Comparison of ENCODE assay signal across 8 cellular contexts in genomic region chr16:4372315-4372577, GRCh38. TPM values are rescaled to one million over a fixed set of nuclear protein-coding genes. Genes with fewer than 3 reads are reported as not detected.
A peak's percentile ranks its signal among the peaks of the same experiment; 100 is the strongest.
DNase-seq lines count a peak whose midpoint lies in the region; ATAC-seq and TF ChIP-seq lines count a peak whose summit lies in the region.

No MANE protein-coding gene starts in this region.

- intact Hi-C loops in left ventricle myocardium inferior (cut with micrococcal nuclease): no loop called here
- intact Hi-C loops in Right ventricle myocardium inferior (cut with DNase I): loop anchor here (5.0 kb wide), 1 partner anchor 40 kb away; no protein-coding TSS in a partner anchor

- H3K27me3 Mint-ChIP-seq in chondrocyte (ENCODE audit: low read depth): no peaks in the 10 kb centered on the region

- ATAC-seq in Right ventricle myocardium inferior (no peak), GM18868 (IDR thresholded peaks at IDR 0.05; ENCODE audit: unreplicated experiment) (no peak)

- H3K27ac ChIP-seq in left ventricle myocardium inferior (replicated peaks) (peak overlapping the region; percentile 82), muscle layer of colon (ENCODE audit: low read depth, low read length) (peak overlapping the region; percentile 90)

- in situ Hi-C loops in KBM-7 (cut with MboI; ENCODE audit: low pct_unique_long_range_greater_than_20kb, low sequenced_read_pairs): no loop called here

- no peaks in the 10 kb centered on the region for H3K9me3 Mint-ChIP-seq in chondrocyte (ENCODE audit: low read depth)

- H3K36me3 Mint-ChIP-seq in chondrocyte (ENCODE audit: low read depth): peaks cover 2% of the 10 kb centered on the region

- TF ChIP-seq CTCF in left ventricle myocardium inferior (IDR thresholded peaks at IDR 0.05; ENCODE audit: borderline replicate concordance) (no peak), chondrocyte (IDR thresholded peaks at IDR 0.05) (no peak)

- peak overlapping the region; percentile 96 for H3K27ac Mint-ChIP-seq in chondrocyte (ENCODE audit: unreplicated experiment)

- no peaks in the 10 kb centered on the region for H3K27me3 ChIP-seq in left ventricle myocardium inferior (ENCODE audit: low read depth)
- no peaks in the 10 kb centered on the region for H3K27me3 ChIP-seq in muscle layer of colon (ENCODE audit: control insufficient read depth in 1 of 2, insufficient read depth in 2 of 2, low read length in 2 of 2)

- H3K36me3 ChIP-seq in left ventricle myocardium inferior (no peaks in the 10 kb centered on the region), muscle layer of colon (ENCODE audit: insufficient read depth, low read length) (no peaks in the 10 kb centered on the region)

- H3K4me3 ChIP-seq in left ventricle myocardium inferior (peak overlapping the region; percentile 75), muscle layer of colon (ENCODE audit: low read depth in 1 of 2, low read length in 2 of 2) (peak overlapping the region; percentile 40 to 62)

- peak overlapping the region; percentile 88 for H3K4me3 Mint-ChIP-seq in chondrocyte (ENCODE audit: unreplicated experiment)

- no peaks in the 10 kb centered on the region for H3K9me3 ChIP-seq in left ventricle myocardium inferior (replicated peaks)
- H3K9me3 ChIP-seq in muscle layer of colon (ENCODE audit: low read length): no peaks in the 10 kb centered on the region

- peaks cover 50% of the 10 kb centered on the region for H3K4me1 Mint-ChIP-seq in chondrocyte (ENCODE audit: low read depth)

- H3K9ac ChIP-seq in muscle layer of colon (ENCODE audit: low read length): peak overlapping the region; percentile 38

- H3K4me1 ChIP-seq in left ventricle myocardium inferior: peaks cover 86% of the 10 kb centered on the region
- H3K4me1 ChIP-seq in muscle layer of colon (ENCODE audit: insufficient read depth, low read length): peaks cover 53% of the 10 kb centered on the region

- no peak for DNase-seq in left ventricle myocardium inferior
- DNase-seq in Right ventricle myocardium inferior (ENCODE audit: missing footprints): no peak
- DNase-seq in chondrocyte (ENCODE audit: low spot score): no peak
- DNase-seq in NCI-H345 treated with DMSO at 0.1 percent for 48 hours (lab: John Stamatoyannopoulos, UW; ENCODE audit: unreplicated experiment): no peak
- DNase-seq in KBM-7: no peak
- DNase-seq in iPS-NIHi7 (ENCODE audit: extremely low spot score): no peak

RNA-seq across cellular contexts. Expression of gene VASN, which starts 0.6 kb away (rescaled TPM):
- 5.5 TPM for total RNA-seq in left ventricle myocardium inferior
- total RNA-seq in Right ventricle myocardium inferior: 6.4 TPM
- 79.7 to 82.0 TPM (median 81.8 TPM) in 3 replicates for total RNA-seq in chondrocyte

RNA-seq across cellular contexts. Expression of gene PAM16, which starts 21.1 kb away (rescaled TPM):
- total RNA-seq in left ventricle myocardium inferior (67.3 TPM), Right ventricle myocardium inferior (73.4 TPM), chondrocyte (21.6 to 24.4 TPM (median 22.4 TPM) in 3 replicates)

RNA-seq across cellular contexts. Expression of gene CORO7, which starts 44.1 kb away (rescaled TPM):
- 12.5 TPM for total RNA-seq in left ventricle myocardium inferior
- 11.6 TPM for total RNA-seq in Right ventricle myocardium inferior
- 18.8 to 26.0 TPM (median 24.6 TPM) in 3 replicates for total RNA-seq in chondrocyte

RNA-seq across cellular contexts. Expression of gene DNAJA3, which starts 53.4 kb away (rescaled TPM):
- 74.2 TPM for total RNA-seq in left ventricle myocardium inferior
- total RNA-seq in Right ventricle myocardium inferior: 71.4 TPM
- 27.5 to 28.0 TPM (median 27.8 TPM) in 3 replicates for total RNA-seq in chondrocyte

RNA-seq across cellular contexts. Expression of gene GLIS2, which starts 56.4 kb away (rescaled TPM):
- total RNA-seq in left ventricle myocardium inferior (17.2 TPM), Right ventricle myocardium inferior (16.0 TPM), chondrocyte (58.7 to 62.8 TPM (median 61.2 TPM) in 3 replicates)

Comparison
In these comparisons a context has a peak if more than half of its experiments do, and no peak if none do; other contexts are left out.
1. RNA of gene VASN, which starts 0.6 kb away (total RNA-seq): 79.7 to 82.0 TPM in chondrocyte; 6.4 TPM in Right ventricle myocardium inferior (single experiment) and 5.5 TPM in left ventricle myocardium inferior (single experiment); every median in the first group is over 10 times any median in the second.